1 cellular context compared by ENCODE assay signal in the genomic region with DNA sequence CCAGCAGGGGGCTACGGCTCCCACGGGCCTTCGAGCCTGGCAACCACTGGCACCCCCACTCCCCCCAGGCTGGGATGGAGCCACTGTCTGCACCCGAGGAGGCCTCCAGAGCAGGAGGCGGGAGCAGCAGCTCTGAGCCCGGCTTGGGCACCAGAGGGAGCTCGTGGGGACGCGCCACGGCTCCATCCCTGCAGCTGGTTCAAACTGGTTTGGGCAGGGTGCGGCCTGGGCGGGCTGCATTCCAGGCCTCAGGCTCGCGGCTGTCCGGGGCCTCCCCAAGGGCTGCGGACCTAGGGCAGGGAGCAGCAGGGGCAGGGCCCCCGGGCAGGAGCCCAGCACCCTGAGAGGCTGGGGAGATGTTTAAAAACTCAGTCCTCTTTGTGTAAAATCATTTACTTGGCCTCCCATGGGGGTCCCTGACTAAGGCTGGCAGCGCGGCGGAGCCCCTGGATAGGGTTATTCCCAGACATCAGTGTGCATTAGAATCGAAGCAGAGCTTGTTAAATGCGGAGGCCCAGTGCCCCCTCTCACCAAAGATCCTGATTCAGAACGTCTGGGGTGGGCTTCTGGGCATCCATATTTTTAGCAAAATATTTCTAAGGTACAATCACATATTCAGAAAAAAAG.
TF ChIP-seq lines count a peak whose summit lies in the region.

No MANE protein-coding gene starts in this region.

TF ChIP-seq in WTC11, 78 proteins besides CTCF, POLR2A, EP300 and RAD21 (continued from another document):
- TF ChIP-seq ATF6 (CRISPR knock-in tag; IDR thresholded peaks at IDR 0.05), result no peak
- TF ChIP-seq ZNF219 (CRISPR knock-in tag; IDR thresholded peaks at IDR 0.05; ENCODE audit: borderline replicate concordance), result no peak
- no peak for TF ChIP-seq SMAD3 (CRISPR knock-in tag; IDR thresholded peaks at IDR 0.05; ENCODE audit: borderline replicate concordance)
- TF ChIP-seq E2F5 (CRISPR knock-in tag; IDR thresholded peaks at IDR 0.05), result peak; percentile 68
